20 cellular contexts compared by ENCODE assay signal in the genomic region with DNA sequence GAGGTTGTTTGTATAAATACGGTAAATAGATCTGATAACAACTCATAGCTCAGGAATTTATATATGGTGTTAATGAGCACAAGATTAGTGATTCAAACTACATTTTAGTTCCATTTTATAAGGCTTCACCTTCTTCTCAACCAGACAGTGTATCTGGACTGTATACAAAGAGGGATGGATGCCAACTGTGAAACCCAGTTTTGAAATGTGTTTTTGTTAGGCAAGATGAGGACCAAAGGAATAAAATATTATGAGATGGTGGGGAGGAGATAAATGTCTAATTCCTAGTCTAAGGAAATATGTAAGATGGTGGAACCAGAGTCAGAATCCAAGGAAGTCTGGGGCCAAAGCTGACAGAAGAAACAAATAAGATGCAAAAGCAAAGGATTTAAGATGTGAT.
DNase-seq lines count a peak whose midpoint lies in the region; ATAC-seq and TF ChIP-seq lines count a peak whose summit lies in the region.
"Had no signal": no experiment of that assay in that cellular context is flagged by ENCODE, and none has a peak within 500 bp of the region (broad histone marks: within the 10 kb centered on the region; RNA-seq: fewer than 3 reads in every experiment).

No MANE protein-coding gene starts in this region.

- H2BK20ac ChIP-seq in IMR-90 (ENCODE audit: low read depth, low read length) = peak overlapping the region; percentile 94

- no peaks in the 10 kb centered on the region for H3K9me3 ChIP-seq in IMR-90 (ENCODE audit: control insufficient read depth, insufficient read depth, low read length)
- no peaks in the 10 kb centered on the region for H3K9me3 ChIP-seq in skeletal muscle satellite cell (replicated peaks; ENCODE audit: low read length)
- H3K9me3 ChIP-seq: gastroesophageal sphincter had no signal

- no peaks in the 10 kb centered on the region for H4K20me1 ChIP-seq in IMR-90 (ENCODE audit: insufficient read depth, low read length)

- BruUV-seq in IMR-90 (replicated peaks; lab: Mats Ljungman, UMichigan) = no TSS peak

- H3K18ac ChIP-seq in IMR-90 (ENCODE audit: low read depth, low read length) = peak overlapping the region; percentile 100

- H3K9me3 Mint-ChIP-seq in activated CD4-positive, alpha-beta memory T cell treated with anti-CD3 and anti-CD28 coated beads, Interleukin-2, amount 10 ng/mL, durations not matched to agents 7 days and 5 days = no peaks in the 10 kb centered on the region
- H3K9me3 Mint-ChIP-seq: activated naive CD4-positive, alpha-beta T cell treated with anti-CD3 and anti-CD28 coated beads, Interleukin-2, amount 10 ng/mL, durations not matched to agents 7 days and 5 days had no signal

- H4K8ac ChIP-seq in IMR-90 (ENCODE audit: low read depth in 2 of 2, low read length in 2 of 2) = peak overlapping the region; percentile 87 to 94

- H2AK5ac ChIP-seq in IMR-90 (ENCODE audit: low read depth, low read length) = peak overlapping the region; percentile 16; the same call in 1 of the 2 replicates

- no peak overlapping the region for H3K4me3 ChIP-seq in IMR-90 (ENCODE audit: insufficient read depth, low read depth, low read length)
- H3K4me3 ChIP-seq in brain microvascular endothelial cell (ENCODE audit: low read depth, low read length) = no peak overlapping the region
- H3K4me3 ChIP-seq in fibroblast of pulmonary artery (replicated peaks; ENCODE audit: low read depth, low read length) = no peak overlapping the region
- no peak overlapping the region for H3K4me3 ChIP-seq in skeletal muscle satellite cell (ENCODE audit: low read length)
- H3K4me3 ChIP-seq: gastroesophageal sphincter had no signal

- H3K4me1 ChIP-seq in IMR-90 (ENCODE audit: control insufficient read depth, insufficient read depth, low read length) (peaks cover 4% of the 10 kb centered on the region), skeletal muscle satellite cell (ENCODE audit: control insufficient read depth, insufficient read depth, low read length) (peaks cover 24% of the 10 kb centered on the region)

- peak overlapping the region; percentile 68 for H4K91ac ChIP-seq in IMR-90 (ENCODE audit: insufficient read depth, low read depth, low read length)

- H4K5ac ChIP-seq in IMR-90 (ENCODE audit: low read depth, low read length) = peak overlapping the region; percentile 100

- no peak for TF ChIP-seq CTCF in IMR-90 (conservative IDR thresholded peaks at IDR 0.05; ENCODE audit: low read depth, low read length)
- no peak for TF ChIP-seq CTCF in brain microvascular endothelial cell (IDR thresholded peaks at IDR 0.05; ENCODE audit: low read depth, low read length, missing control alignments)
- no peak for TF ChIP-seq CTCF in fibroblast of pulmonary artery (IDR thresholded peaks at IDR 0.05; ENCODE audit: low read length, missing control alignments)

- H3K79me1 ChIP-seq in IMR-90 (ENCODE audit: low read depth in 1 of 2, low read length in 2 of 2) = 0 out of 4 replicates have a peak, but pooled peaks cover 0 to 2% of the 10 kb centered on the region in 2 experiments

- H3K4me3 Mint-ChIP-seq in activated CD4-positive, alpha-beta memory T cell treated with anti-CD3 and anti-CD28 coated beads, Interleukin-2, amount 10 ng/mL, durations not matched to agents 7 days and 5 days = no peak overlapping the region
- H3K4me3 Mint-ChIP-seq: activated naive CD4-positive, alpha-beta T cell treated with anti-CD3 and anti-CD28 coated beads, Interleukin-2, amount 10 ng/mL, durations not matched to agents 7 days and 5 days; B cell had no signal

- dilution Hi-C loops in IMR-90 (cut with HindIII; ENCODE audit: low sequenced_read_pairs, unreplicated experiment) = no loop called here

- H3K14ac ChIP-seq in IMR-90 (replicated peaks; ENCODE audit: low read depth, low read length) = peak overlapping the region; percentile 57

- peak overlapping the region; percentile 89 for H3K23ac ChIP-seq in IMR-90 (ENCODE audit: low read depth, low read length)

- peak overlapping the region; percentile 3; the same call in 1 of the 2 replicates for H3K9ac ChIP-seq in IMR-90 (ENCODE audit: low read depth, low read length)
- H3K9ac ChIP-seq in skeletal muscle satellite cell (ENCODE audit: low read depth, low read length) = peak overlapping the region; percentile 38

- DNase-seq in IMR-90 (no peak), brain microvascular endothelial cell (no peak), fibroblast of pulmonary artery (ENCODE audit: low read depth) (peak; percentile 54), nucleus accumbens (lab: John Stamatoyannopoulos, UW) (no peak)
- DNase-seq in activated T-cell treated with anti-CD3 and anti-CD28 coated beads, Interleukin-2, amount 50 U/mL, for 48 hours = no peak
- no peak for DNase-seq in activated CD4-positive, alpha-beta memory T cell treated with anti-CD3 and anti-CD28 coated beads, Interleukin-2, amount 10 ng/mL, durations not matched to agents 7 days and 5 days
- DNase-seq: activated naive CD4-positive, alpha-beta T cell treated with anti-CD3 and anti-CD28 coated beads, Interleukin-2, amount 10 ng/mL, durations not matched to agents 7 days and 5 days; aorta; DMS79; KG1; kidney; NCI-H1694; NCI-H748 treated with DMSO at 0.1 percent for 48 hours; SHP77 treated with DMSO at 0.1 percent for 48 hours; stimulated activated CD4-positive, alpha-beta T cell treated with anti-CD3 and anti-CD28 coated beads, Interleukin-4, amount 100 ng/mL, for 24 hours; stimulated activated naive CD8-positive, alpha-beta T cell treated with anti-CD3 and anti-CD28 coated beads, Interleukin-15, Interleukin-2, amounts not matched to agents 100 U/mL and 50 U/mL, for 24 hours had no signal

- H3K56ac ChIP-seq in IMR-90 (ENCODE audit: extremely low read depth, insufficient read depth, low read length) = peak overlapping the region; percentile 74

- POLR2A ChIA-PET in IMR-90 (lab: Charles Lee; ENCODE audit: unreplicated experiment) = no interaction called here
- POLR2A ChIA-PET in activated CD4-positive, alpha-beta memory T cell treated with anti-CD3 and anti-CD28 coated beads, Interleukin-2, amount 10 ng/mL, durations not matched to agents 7 days and 5 days (lab: Charles Lee) = no interaction called here

- no peak for TF ChIP-seq RAD21 in IMR-90 (IDR thresholded peaks at IDR 0.05; ENCODE audit: low read length)

- no peaks in the 10 kb centered on the region for H3K27me3 Mint-ChIP-seq in activated CD4-positive, alpha-beta memory T cell treated with anti-CD3 and anti-CD28 coated beads, Interleukin-2, amount 10 ng/mL, durations not matched to agents 7 days and 5 days
- H3K27me3 Mint-ChIP-seq: activated naive CD4-positive, alpha-beta T cell treated with anti-CD3 and anti-CD28 coated beads, Interleukin-2, amount 10 ng/mL, durations not matched to agents 7 days and 5 days; B cell had no signal

- H3K4me1 Mint-ChIP-seq in activated CD4-positive, alpha-beta memory T cell treated with anti-CD3 and anti-CD28 coated beads, Interleukin-2, amount 10 ng/mL, durations not matched to agents 7 days and 5 days = no peaks in the 10 kb centered on the region
- H3K4me1 Mint-ChIP-seq: activated naive CD4-positive, alpha-beta T cell treated with anti-CD3 and anti-CD28 coated beads, Interleukin-2, amount 10 ng/mL, durations not matched to agents 7 days and 5 days; B cell had no signal

- no peak; the same call in 1 of the 2 replicates for ATAC-seq in IMR-90 (ENCODE audit: low read depth)
- ATAC-seq: HCT116; stimulated activated naive CD8-positive, alpha-beta T cell treated with anti-CD3 and anti-CD28 coated beads, Interleukin-15, Interleukin-2, amounts not matched to agents 100 U/mL and 50 U/mL, for 24 hours had no signal

- H3K27ac Mint-ChIP-seq in activated CD4-positive, alpha-beta memory T cell treated with anti-CD3 and anti-CD28 coated beads, Interleukin-2, amount 10 ng/mL, durations not matched to agents 7 days and 5 days = no peak overlapping the region
- H3K27ac Mint-ChIP-seq: activated naive CD4-positive, alpha-beta T cell treated with anti-CD3 and anti-CD28 coated beads, Interleukin-2, amount 10 ng/mL, durations not matched to agents 7 days and 5 days; B cell had no signal

- CTCF ChIA-PET in IMR-90 (lab: Yijun Ruan, JAX) = no interaction called here
- CTCF ChIA-PET in activated CD4-positive, alpha-beta memory T cell treated with anti-CD3 and anti-CD28 coated beads, Interleukin-2, amount 10 ng/mL, durations not matched to agents 7 days and 5 days (lab: Charles Lee) = no interaction called here

- peak overlapping the region; percentile 71 for H3K27ac ChIP-seq in IMR-90 (ENCODE audit: insufficient read depth, low read length)
- H3K27ac ChIP-seq in brain microvascular endothelial cell = peak overlapping the region; percentile 95
- H3K27ac ChIP-seq: gastroesophageal sphincter had no signal

- H3K4me2 ChIP-seq in IMR-90 (ENCODE audit: low read depth, low read length) = peak overlapping the region; percentile 93; the same call in 1 of the 2 replicates
- peak overlapping the region; percentile 13 for H3K4me2 ChIP-seq in skeletal muscle satellite cell (ENCODE audit: low read length)

- peak overlapping the region; percentile 82; the same call in 1 of the 2 replicates for H3K4ac ChIP-seq in IMR-90 (ENCODE audit: low read depth, low read length)

- no peak overlapping the region for H2AFZ ChIP-seq in IMR-90 (replicated peaks; ENCODE audit: low read length, poor library complexity)

- H2BK15ac ChIP-seq in IMR-90 (ENCODE audit: low read depth, low read length) = peak overlapping the region; percentile 47

- peak overlapping the region; percentile 97 for H2BK120ac ChIP-seq in IMR-90 (ENCODE audit: low read depth, low read length)

- no peaks in the 10 kb centered on the region for H3K36me3 Mint-ChIP-seq in activated CD4-positive, alpha-beta memory T cell treated with anti-CD3 and anti-CD28 coated beads, Interleukin-2, amount 10 ng/mL, durations not matched to agents 7 days and 5 days (ENCODE audit: low read depth)
- H3K36me3 Mint-ChIP-seq: activated naive CD4-positive, alpha-beta T cell treated with anti-CD3 and anti-CD28 coated beads, Interleukin-2, amount 10 ng/mL, durations not matched to agents 7 days and 5 days had no signal

- WGBS in IMR-90 (ENCODE audit: extremely low coverage in 2 of 2, insufficient read length in 1 of 2), 2 experiments = no CpG with 5 or more reads among the region's 1 CpG

- H3K36me3 ChIP-seq in IMR-90 (ENCODE audit: control insufficient read depth, insufficient read depth, low read length) (no peaks in the 10 kb centered on the region), brain microvascular endothelial cell (replicated peaks) (no peaks in the 10 kb centered on the region), skeletal muscle satellite cell (ENCODE audit: insufficient read depth, low read length) (no peaks in the 10 kb centered on the region)
- H3K36me3 ChIP-seq: gastroesophageal sphincter had no signal

- peak overlapping the region; percentile 94 for H2BK5ac ChIP-seq in IMR-90 (ENCODE audit: low read depth, low read length, poor library complexity, severe bottlenecking)

- H3K9me1 ChIP-seq in IMR-90 (ENCODE audit: insufficient read depth, low read length) = no peaks in the 10 kb centered on the region

- no peak overlapping the region for H2AK9ac ChIP-seq in IMR-90 (replicated peaks; ENCODE audit: low read depth, low read length, poor library complexity)

- in situ Hi-C loops in IMR-90 (cut with MboI; ENCODE audit: low sequenced_read_pairs) = no loop called here
- in situ Hi-C loops in brain microvascular endothelial cell (cut with HindIII; ENCODE audit: low pct_ligation_motif_present, low sequenced_read_pairs) = no loop called here

- H3K27me3 ChIP-seq in IMR-90 (ENCODE audit: control insufficient read depth, insufficient read depth, low read length) (no peaks in the 10 kb centered on the region), brain microvascular endothelial cell (replicated peaks) (no peaks in the 10 kb centered on the region), skeletal muscle satellite cell (ENCODE audit: control insufficient read depth, insufficient read depth, low read length) (no peaks in the 10 kb centered on the region)
- H3K27me3 ChIP-seq: gastroesophageal sphincter had no signal

- intact Hi-C loops in IMR-90 (cut with micrococcal nuclease) = loop anchor here (2.0 to 5.0 kb wide), 3 partner anchors 125 to 324 kb away; no protein-coding TSS in a partner anchor

- no peak for TF ChIP-seq POLR2A in IMR-90 (IDR thresholded peaks at IDR 0.05; ENCODE audit: low read depth, low read length)
